ENCODE assay signal across 1 cellular context in the genomic region with DNA sequence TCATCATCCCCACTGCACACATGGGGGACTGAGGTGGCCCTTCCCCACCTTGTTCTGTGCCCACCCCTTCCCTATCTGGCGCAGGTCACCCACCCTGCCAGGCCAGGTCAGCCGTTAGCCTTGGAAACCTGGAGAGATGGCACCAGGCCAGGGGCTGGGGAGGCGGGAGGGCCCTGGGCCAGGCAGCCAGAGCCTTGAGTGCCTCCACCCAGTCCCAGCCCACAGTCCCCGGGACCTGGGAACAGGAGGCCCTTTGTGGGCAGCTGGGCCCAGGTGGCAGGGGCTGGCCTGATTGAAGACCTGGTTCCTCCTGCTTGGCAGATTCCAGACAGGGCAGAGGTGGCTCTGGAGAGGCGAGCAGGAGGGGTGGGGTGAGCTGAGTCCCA.
TF ChIP-seq lines count a peak whose summit lies in the region.

No MANE protein-coding gene starts in this region.

TF ChIP-seq in WTC11, 78 proteins besides CTCF, POLR2A, EP300 and RAD21 (continued from another document):
- TF ChIP-seq, protein P1, sequence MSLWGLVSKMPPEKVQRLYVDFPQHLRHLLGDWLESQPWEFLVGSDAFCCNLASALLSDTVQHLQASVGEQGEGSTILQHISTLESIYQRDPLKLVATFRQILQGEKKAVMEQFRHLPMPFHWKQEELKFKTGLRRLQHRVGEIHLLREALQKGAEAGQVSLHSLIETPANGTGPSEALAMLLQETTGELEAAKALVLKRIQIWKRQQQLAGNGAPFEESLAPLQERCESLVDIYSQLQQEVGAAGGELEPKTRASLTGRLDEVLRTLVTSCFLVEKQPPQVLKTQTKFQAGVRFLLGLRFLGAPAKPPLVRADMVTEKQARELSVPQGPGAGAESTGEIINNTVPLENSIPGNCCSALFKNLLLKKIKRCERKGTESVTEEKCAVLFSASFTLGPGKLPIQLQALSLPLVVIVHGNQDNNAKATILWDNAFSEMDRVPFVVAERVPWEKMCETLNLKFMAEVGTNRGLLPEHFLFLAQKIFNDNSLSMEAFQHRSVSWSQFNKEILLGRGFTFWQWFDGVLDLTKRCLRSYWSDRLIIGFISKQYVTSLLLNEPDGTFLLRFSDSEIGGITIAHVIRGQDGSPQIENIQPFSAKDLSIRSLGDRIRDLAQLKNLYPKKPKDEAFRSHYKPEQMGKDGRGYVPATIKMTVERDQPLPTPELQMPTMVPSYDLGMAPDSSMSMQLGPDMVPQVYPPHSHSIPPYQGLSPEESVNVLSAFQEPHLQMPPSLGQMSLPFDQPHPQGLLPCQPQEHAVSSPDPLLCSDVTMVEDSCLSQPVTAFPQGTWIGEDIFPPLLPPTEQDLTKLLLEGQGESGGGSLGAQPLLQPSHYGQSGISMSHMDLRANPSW (CRISPR knock-in tag; conservative IDR thresholded peaks at IDR 0.05; ENCODE audit: low read depth), result no peak
- TF ChIP-seq, protein P2, sequence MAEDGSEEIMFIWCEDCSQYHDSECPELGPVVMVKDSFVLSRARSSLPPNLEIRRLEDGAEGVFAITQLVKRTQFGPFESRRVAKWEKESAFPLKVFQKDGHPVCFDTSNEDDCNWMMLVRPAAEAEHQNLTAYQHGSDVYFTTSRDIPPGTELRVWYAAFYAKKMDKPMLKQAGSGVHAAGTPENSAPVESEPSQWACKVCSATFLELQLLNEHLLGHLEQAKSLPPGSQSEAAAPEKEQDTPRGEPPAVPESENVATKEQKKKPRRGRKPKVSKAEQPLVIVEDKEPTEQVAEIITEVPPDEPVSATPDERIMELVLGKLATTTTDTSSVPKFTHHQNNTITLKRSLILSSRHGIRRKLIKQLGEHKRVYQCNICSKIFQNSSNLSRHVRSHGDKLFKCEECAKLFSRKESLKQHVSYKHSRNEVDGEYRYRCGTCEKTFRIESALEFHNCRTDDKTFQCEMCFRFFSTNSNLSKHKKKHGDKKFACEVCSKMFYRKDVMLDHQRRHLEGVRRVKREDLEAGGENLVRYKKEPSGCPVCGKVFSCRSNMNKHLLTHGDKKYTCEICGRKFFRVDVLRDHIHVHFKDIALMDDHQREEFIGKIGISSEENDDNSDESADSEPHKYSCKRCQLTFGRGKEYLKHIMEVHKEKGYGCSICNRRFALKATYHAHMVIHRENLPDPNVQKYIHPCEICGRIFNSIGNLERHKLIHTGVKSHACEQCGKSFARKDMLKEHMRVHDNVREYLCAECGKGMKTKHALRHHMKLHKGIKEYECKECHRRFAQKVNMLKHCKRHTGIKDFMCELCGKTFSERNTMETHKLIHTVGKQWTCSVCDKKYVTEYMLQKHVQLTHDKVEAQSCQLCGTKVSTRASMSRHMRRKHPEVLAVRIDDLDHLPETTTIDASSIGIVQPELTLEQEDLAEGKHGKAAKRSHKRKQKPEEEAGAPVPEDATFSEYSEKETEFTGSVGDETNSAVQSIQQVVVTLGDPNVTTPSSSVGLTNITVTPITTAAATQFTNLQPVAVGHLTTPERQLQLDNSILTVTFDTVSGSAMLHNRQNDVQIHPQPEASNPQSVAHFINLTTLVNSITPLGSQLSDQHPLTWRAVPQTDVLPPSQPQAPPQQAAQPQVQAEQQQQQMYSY (CRISPR knock-in tag; IDR thresholded peaks at IDR 0.05), result no peak
- TF ChIP-seq, protein P3, sequence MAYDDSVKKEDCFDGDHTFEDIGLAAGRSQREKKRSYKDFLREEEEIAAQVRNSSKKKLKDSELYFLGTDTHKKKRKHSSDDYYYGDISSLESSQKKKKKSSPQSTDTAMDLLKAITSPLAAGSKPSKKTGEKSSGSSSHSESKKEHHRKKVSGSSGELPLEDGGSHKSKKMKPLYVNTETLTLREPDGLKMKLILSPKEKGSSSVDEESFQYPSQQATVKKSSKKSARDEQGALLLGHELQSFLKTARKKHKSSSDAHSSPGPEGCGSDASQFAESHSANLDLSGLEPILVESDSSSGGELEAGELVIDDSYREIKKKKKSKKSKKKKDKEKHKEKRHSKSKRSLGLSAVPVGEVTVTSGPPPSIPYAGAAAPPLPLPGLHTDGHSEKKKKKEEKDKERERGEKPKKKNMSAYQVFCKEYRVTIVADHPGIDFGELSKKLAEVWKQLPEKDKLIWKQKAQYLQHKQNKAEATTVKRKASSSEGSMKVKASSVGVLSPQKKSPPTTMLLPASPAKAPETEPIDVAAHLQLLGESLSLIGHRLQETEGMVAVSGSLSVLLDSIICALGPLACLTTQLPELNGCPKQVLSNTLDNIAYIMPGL (CRISPR knock-in tag; IDR thresholded peaks at IDR 0.05), result no peak
- TF ChIP-seq, protein P4, sequence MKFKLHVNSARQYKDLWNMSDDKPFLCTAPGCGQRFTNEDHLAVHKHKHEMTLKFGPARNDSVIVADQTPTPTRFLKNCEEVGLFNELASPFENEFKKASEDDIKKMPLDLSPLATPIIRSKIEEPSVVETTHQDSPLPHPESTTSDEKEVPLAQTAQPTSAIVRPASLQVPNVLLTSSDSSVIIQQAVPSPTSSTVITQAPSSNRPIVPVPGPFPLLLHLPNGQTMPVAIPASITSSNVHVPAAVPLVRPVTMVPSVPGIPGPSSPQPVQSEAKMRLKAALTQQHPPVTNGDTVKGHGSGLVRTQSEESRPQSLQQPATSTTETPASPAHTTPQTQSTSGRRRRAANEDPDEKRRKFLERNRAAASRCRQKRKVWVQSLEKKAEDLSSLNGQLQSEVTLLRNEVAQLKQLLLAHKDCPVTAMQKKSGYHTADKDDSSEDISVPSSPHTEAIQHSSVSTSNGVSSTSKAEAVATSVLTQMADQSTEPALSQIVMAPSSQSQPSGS (CRISPR knock-in tag; IDR thresholded peaks at IDR 0.05; ENCODE audit: borderline replicate concordance, low read depth), result no peak
- TF ChIP-seq MYBL2 (CRISPR knock-in tag; IDR thresholded peaks at IDR 0.05), result no peak
- no peak for TF ChIP-seq FOXK1 (CRISPR knock-in tag; IDR thresholded peaks at IDR 0.05)
TF ChIP-seq in WTC11: peak in this region for 0.
